Comparison of ENCODE assay signal across 1 cellular context in the genomic region with DNA sequence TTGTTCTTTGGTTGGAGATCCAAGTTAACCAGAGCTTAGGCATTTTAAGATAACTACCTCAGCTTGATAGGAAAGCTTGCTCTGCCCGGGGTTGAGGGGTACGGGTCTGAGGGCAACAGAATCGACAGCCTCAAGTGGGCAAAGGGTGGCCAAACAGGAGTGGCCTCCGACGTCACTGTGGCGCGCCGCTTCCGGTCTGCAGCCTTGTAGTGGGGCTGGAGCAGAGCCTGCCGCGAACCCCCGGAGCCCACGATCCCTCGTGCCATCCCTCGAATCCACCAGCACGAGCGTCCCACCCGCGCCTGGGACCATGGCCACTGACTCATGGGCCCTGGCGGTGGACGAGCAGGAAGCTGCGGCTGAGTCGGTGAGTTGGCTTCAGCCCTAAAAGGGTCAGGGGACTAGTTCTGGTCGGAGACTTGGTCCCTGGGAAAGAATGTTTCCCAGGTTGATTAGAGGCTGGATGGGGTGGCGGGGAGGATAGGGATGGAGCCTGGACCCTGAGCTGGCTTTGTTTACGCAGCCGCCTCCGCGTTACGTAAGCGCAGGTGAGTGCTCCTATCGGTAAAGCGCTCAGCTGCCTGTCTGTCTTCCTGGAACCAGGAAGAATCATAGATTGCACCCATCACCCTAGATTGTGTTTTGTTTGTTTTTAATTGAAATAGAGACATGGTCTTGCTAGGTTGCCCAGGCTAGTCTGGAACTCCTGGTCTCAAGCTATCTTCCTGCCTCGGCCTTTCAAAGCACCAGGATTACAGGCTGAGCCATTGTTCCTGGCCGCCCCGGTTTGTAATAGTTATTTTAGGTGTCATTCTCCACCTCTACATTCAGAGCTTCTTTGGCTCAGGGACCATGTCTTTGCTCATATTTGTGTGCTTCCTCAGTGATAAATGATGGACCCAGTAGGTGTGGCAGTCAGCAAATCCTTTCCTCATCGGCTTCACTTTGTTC.
TF ChIP-seq lines count a peak whose summit lies in the region.

A gene (plus strand): TSS at position 199 of the 951 bp plus-strand sequence. CDS start 112 bp downstream, at position 311.

TF ChIP-seq in HepG2, 621 proteins besides CTCF, POLR2A, EP300 and RAD21 (continued from another document and continues in another):
- TF ChIP-seq ZMAT3 (CRISPR knock-in tag; conservative IDR thresholded peaks at IDR 0.05) (peak; percentile 81; the same call in 1 of the 2 replicates), KLF15 (CRISPR knock-in tag; IDR thresholded peaks at IDR 0.05; ENCODE audit: borderline replicate concordance) (peak; percentile 66; the same call in 1 of the 2 replicates), MBD4 (IDR thresholded peaks at IDR 0.05; ENCODE audit: borderline replicate concordance, low read length) (no peak), ZNF207 (IDR thresholded peaks at IDR 0.05; ENCODE audit: borderline replicate concordance) (no peak), RBAK (CRISPR knock-in tag; IDR thresholded peaks at IDR 0.05) (no peak), GLI4 (CRISPR knock-in tag; IDR thresholded peaks at IDR 0.05; ENCODE audit: borderline replicate concordance) (no peak), ETV6 (CRISPR knock-in tag; conservative IDR thresholded peaks at IDR 0.05) (peak; percentile 91), ZNF451 (CRISPR knock-in tag; IDR thresholded peaks at IDR 0.05) (peak; percentile 89), ZSCAN31 (CRISPR knock-in tag; IDR thresholded peaks at IDR 0.05; ENCODE audit: low read depth) (peak; percentile 99), ETV5 (CRISPR knock-in tag; IDR thresholded peaks at IDR 0.05; ENCODE audit: borderline replicate concordance) (peak; percentile 94), REL (CRISPR knock-in tag; conservative IDR thresholded peaks at IDR 0.05) (peak; percentile 70; the same call in 1 of the 2 replicates), ZNF335 (CRISPR knock-in tag; IDR thresholded peaks at IDR 0.05) (no peak), ZNF430 (CRISPR knock-in tag; IDR thresholded peaks at IDR 0.05) (peak; percentile 98), ZNF160 (CRISPR knock-in tag; IDR thresholded peaks at IDR 0.05) (peak; percentile 72; the same call in 1 of the 2 replicates), ZNF614 (CRISPR knock-in tag; IDR thresholded peaks at IDR 0.05; ENCODE audit: borderline replicate concordance) (peak; percentile 90), ZKSCAN5 (CRISPR knock-in tag; IDR thresholded peaks at IDR 0.05) (0 out of 2 replicates have a peak, but pooled peaks have one; percentile 53), RFX1 (IDR thresholded peaks at IDR 0.05) (no peak), ZNF143 (CRISPR knock-in tag; IDR thresholded peaks at IDR 0.05) (no peak; the same call in 1 of the 2 replicates), TCF7L2 (IDR thresholded peaks at IDR 0.05; ENCODE audit: low read depth, low read length) (no peak), SAFB2 (CRISPR knock-in tag; IDR thresholded peaks at IDR 0.05; ENCODE audit: borderline replicate concordance, low read depth) (peak; percentile 93), KDM1A (CRISPR knock-in tag; IDR thresholded peaks at IDR 0.05) (peak; percentile 75), ZFP36L2 (CRISPR knock-in tag; IDR thresholded peaks at IDR 0.05) (peak; percentile 17; the same call in 1 of the 2 replicates)
- TF ChIP-seq, protein P1, sequence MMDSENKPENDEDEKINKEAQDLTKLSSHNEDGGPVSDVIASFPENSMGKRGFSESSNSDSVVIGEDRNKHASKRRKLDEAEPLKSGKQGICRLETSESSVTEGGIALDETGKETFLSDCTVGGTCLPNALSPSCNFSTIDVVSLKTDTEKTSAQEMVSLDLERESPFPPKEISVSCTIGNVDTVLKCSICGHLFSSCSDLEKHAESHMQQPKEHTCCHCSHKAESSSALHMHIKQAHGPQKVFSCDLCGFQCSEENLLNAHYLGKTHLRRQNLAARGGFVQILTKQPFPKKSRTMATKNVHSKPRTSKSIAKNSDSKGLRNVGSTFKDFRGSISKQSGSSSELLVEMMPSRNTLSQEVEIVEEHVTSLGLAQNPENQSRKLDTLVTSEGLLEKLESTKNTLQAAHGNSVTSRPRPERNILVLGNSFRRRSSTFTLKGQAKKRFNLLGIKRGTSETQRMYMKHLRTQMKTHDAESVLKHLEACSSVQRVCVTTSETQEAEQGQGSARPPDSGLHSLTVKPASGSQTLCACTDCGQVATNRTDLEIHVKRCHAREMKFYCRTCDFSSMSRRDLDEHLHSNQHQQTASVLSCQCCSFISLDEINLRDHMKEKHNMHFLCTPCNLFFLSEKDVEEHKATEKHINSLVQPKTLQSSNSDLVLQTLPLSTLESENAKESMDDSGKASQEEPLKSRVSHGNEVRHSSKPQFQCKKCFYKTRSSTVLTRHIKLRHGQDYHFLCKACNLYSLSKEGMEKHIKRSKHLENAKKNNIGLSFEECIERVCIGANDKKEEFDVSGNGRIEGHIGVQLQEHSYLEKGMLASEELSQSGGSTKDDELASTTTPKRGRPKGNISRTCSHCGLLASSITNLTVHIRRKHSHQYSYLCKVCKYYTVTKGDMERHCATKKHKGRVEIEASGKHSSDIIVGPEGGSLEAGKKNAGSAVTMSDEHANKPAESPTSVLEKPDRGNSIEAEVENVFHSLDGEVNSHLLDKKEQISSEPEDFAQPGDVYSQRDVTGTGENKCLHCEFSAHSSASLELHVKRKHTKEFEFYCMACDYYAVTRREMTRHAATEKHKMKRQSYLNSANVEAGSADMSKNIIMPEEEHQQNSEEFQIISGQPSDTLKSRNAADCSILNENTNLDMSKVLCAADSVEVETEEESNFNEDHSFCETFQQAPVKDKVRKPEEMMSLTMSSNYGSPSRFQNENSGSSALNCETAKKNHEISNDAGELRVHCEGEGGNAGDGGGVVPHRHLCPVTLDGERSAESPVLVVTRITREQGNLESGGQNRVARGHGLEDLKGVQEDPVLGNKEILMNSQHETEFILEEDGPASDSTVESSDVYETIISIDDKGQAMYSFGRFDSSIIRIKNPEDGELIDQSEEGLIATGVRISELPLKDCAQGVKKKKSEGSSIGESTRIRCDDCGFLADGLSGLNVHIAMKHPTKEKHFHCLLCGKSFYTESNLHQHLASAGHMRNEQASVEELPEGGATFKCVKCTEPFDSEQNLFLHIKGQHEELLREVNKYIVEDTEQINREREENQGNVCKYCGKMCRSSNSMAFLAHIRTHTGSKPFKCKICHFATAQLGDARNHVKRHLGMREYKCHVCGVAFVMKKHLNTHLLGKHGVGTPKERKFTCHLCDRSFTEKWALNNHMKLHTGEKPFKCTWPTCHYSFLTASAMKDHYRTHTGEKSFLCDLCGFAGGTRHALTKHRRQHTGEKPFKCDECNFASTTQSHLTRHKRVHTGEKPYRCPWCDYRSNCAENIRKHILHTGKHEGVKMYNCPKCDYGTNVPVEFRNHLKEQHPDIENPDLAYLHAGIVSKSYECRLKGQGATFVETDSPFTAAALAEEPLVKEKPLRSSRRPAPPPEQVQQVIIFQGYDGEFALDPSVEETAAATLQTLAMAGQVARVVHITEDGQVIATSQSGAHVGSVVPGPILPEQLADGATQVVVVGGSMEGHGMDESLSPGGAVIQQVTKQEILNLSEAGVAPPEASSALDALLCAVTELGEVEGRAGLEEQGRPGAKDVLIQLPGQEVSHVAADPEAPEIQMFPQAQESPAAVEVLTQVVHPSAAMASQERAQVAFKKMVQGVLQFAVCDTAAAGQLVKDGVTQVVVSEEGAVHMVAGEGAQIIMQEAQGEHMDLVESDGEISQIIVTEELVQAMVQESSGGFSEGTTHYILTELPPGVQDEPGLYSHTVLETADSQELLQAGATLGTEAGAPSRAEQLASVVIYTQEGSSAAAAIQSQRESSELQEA (CRISPR knock-in tag; IDR thresholded peaks at IDR 0.05; ENCODE audit: not compliant biosample characterization): peak; percentile 93
- TF ChIP-seq, protein P2, sequence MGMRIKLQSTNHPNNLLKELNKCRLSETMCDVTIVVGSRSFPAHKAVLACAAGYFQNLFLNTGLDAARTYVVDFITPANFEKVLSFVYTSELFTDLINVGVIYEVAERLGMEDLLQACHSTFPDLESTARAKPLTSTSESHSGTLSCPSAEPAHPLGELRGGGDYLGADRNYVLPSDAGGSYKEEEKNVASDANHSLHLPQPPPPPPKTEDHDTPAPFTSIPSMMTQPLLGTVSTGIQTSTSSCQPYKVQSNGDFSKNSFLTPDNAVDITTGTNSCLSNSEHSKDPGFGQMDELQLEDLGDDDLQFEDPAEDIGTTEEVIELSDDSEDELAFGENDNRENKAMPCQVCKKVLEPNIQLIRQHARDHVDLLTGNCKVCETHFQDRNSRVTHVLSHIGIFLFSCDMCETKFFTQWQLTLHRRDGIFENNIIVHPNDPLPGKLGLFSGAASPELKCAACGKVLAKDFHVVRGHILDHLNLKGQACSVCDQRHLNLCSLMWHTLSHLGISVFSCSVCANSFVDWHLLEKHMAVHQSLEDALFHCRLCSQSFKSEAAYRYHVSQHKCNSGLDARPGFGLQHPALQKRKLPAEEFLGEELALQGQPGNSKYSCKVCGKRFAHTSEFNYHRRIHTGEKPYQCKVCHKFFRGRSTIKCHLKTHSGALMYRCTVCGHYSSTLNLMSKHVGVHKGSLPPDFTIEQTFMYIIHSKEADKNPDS (CRISPR knock-in tag; IDR thresholded peaks at IDR 0.05): peak; percentile 94
- TF ChIP-seq, protein P3, sequence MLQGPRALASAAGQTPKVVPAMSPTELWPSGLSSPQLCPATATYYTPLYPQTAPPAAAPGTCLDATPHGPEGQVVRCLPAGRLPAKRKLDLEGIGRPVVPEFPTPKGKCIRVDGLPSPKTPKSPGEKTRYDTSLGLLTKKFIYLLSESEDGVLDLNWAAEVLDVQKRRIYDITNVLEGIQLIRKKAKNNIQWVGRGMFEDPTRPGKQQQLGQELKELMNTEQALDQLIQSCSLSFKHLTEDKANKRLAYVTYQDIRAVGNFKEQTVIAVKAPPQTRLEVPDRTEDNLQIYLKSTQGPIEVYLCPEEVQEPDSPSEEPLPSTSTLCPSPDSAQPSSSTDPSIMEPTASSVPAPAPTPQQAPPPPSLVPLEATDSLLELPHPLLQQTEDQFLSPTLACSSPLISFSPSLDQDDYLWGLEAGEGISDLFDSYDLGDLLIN (CRISPR knock-in tag; IDR thresholded peaks at IDR 0.05; ENCODE audit: borderline replicate concordance): no peak
- TF ChIP-seq, protein P4, sequence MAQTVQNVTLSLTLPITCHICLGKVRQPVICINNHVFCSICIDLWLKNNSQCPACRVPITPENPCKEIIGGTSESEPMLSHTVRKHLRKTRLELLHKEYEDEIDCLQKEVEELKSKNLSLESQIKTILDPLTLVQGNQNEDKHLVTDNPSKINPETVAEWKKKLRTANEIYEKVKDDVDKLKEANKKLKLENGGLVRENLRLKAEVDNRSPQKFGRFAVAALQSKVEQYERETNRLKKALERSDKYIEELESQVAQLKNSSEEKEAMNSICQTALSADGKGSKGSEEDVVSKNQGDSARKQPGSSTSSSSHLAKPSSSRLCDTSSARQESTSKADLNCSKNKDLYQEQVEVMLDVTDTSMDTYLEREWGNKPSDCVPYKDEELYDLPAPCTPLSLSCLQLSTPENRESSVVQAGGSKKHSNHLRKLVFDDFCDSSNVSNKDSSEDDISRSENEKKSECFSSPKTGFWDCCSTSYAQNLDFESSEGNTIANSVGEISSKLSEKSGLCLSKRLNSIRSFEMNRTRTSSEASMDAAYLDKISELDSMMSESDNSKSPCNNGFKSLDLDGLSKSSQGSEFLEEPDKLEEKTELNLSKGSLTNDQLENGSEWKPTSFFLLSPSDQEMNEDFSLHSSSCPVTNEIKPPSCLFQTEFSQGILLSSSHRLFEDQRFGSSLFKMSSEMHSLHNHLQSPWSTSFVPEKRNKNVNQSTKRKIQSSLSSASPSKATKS (CRISPR knock-in tag; IDR thresholded peaks at IDR 0.05): no peak; the same call in 1 of the 2 replicates
- TF ChIP-seq, protein P5, sequence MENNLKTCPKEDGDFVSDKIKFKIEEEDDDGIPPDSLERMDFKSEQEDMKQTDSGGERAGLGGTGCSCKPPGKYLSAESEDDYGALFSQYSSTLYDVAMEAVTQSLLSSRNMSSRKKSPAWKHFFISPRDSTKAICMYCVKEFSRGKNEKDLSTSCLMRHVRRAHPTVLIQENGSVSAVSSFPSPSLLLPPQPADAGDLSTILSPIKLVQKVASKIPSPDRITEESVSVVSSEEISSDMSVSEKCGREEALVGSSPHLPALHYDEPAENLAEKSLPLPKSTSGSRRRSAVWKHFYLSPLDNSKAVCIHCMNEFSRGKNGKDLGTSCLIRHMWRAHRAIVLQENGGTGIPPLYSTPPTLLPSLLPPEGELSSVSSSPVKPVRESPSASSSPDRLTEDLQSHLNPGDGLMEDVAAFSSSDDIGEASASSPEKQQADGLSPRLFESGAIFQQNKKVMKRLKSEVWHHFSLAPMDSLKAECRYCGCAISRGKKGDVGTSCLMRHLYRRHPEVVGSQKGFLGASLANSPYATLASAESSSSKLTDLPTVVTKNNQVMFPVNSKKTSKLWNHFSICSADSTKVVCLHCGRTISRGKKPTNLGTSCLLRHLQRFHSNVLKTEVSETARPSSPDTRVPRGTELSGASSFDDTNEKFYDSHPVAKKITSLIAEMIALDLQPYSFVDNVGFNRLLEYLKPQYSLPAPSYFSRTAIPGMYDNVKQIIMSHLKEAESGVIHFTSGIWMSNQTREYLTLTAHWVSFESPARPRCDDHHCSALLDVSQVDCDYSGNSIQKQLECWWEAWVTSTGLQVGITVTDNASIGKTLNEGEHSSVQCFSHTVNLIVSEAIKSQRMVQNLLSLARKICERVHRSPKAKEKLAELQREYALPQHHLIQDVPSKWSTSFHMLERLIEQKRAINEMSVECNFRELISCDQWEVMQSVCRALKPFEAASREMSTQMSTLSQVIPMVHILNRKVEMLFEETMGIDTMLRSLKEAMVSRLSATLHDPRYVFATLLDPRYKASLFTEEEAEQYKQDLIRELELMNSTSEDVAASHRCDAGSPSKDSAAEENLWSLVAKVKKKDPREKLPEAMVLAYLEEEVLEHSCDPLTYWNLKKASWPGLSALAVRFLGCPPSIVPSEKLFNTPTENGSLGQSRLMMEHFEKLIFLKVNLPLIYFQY (CRISPR knock-in tag; IDR thresholded peaks at IDR 0.05; ENCODE audit: borderline replicate concordance): no peak
- TF ChIP-seq, protein P6, sequence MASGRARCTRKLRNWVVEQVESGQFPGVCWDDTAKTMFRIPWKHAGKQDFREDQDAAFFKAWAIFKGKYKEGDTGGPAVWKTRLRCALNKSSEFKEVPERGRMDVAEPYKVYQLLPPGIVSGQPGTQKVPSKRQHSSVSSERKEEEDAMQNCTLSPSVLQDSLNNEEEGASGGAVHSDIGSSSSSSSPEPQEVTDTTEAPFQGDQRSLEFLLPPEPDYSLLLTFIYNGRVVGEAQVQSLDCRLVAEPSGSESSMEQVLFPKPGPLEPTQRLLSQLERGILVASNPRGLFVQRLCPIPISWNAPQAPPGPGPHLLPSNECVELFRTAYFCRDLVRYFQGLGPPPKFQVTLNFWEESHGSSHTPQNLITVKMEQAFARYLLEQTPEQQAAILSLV (CRISPR knock-in tag; IDR thresholded peaks at IDR 0.05; ENCODE audit: borderline replicate concordance): peak; percentile 95; the same call in 1 of the 2 replicates
- TF ChIP-seq, protein P7, sequence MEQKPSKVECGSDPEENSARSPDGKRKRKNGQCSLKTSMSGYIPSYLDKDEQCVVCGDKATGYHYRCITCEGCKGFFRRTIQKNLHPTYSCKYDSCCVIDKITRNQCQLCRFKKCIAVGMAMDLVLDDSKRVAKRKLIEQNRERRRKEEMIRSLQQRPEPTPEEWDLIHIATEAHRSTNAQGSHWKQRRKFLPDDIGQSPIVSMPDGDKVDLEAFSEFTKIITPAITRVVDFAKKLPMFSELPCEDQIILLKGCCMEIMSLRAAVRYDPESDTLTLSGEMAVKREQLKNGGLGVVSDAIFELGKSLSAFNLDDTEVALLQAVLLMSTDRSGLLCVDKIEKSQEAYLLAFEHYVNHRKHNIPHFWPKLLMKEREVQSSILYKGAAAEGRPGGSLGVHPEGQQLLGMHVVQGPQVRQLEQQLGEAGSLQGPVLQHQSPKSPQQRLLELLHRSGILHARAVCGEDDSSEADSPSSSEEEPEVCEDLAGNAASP (CRISPR knock-in tag; IDR thresholded peaks at IDR 0.05; ENCODE audit: borderline replicate concordance): no peak
